ENCODE assay signal across 8 cellular contexts in genomic region chr1:45359882-45360513, GRCh38. TPM values are rescaled to one million over a fixed set of nuclear protein-coding genes. Genes with fewer than 3 reads are reported as not detected.
A peak's percentile ranks its signal among the peaks of the same experiment; 100 is the strongest.
DNase-seq lines count a peak whose midpoint lies in the region; ATAC-seq and TF ChIP-seq lines count a peak whose summit lies in the region.

No MANE protein-coding gene starts in this region.

- no peaks in the 10 kb centered on the region for H3K36me3 ChIP-seq in WERI-Rb-1

- no peaks in the 10 kb centered on the region for H3K9me3 ChIP-seq in WERI-Rb-1 (ENCODE audit: severe bottlenecking)

- no peak overlapping the region for H3K4me3 ChIP-seq in WERI-Rb-1 (ENCODE audit: low read depth, low read length)

- no peaks in the 10 kb centered on the region for H3K9me3 Mint-ChIP-seq in stimulated activated effector memory CD8-positive, alpha-beta T cell treated with anti-CD3 and anti-CD28 coated beads, Interleukin-12 subunit alpha, Interleukin-12 subunit beta, amount 100 ng/mL, for 72 hours

- no peaks in the 10 kb centered on the region for H3K36me3 Mint-ChIP-seq in stimulated activated effector memory CD8-positive, alpha-beta T cell treated with anti-CD3 and anti-CD28 coated beads, Interleukin-12 subunit alpha, Interleukin-12 subunit beta, amount 100 ng/mL, for 72 hours

- TF ChIP-seq CTCF in WERI-Rb-1 (IDR thresholded peaks at IDR 0.05; ENCODE audit: low read depth, low read length), result peak; percentile 27; the same call in 1 of the 2 replicates

- DNase-seq in NCI-H345 (lab: John Stamatoyannopoulos, UW) (peak; percentile 55), NCI-H345 treated with DMSO at 0.1 percent for 48 hours (lab: John Stamatoyannopoulos, UW; ENCODE audit: unreplicated experiment) (no peak), NCI-H1694 (lab: John Stamatoyannopoulos, UW) (peak; percentile 55), WERI-Rb-1 (peak; percentile 44), dermis microvascular lymphatic vessel endothelial cell (ENCODE audit: low read depth in 2 of 2) (peak; percentile 62 to 77), lung microvascular endothelial cell (ENCODE audit: low read depth in 2 of 2) (peak; percentile 80 to 85), GM19240 (ENCODE audit: insufficient read length, low spot score) (no peak)
- no peak for DNase-seq in stimulated activated effector memory CD8-positive, alpha-beta T cell treated with anti-CD3 and anti-CD28 coated beads, Interleukin-12 subunit alpha, Interleukin-12 subunit beta, amount 100 ng/mL, for 72 hours (ENCODE audit: low spot score in 2 of 2)

- peaks cover 5% of the 10 kb centered on the region for H3K4me1 Mint-ChIP-seq in stimulated activated effector memory CD8-positive, alpha-beta T cell treated with anti-CD3 and anti-CD28 coated beads, Interleukin-12 subunit alpha, Interleukin-12 subunit beta, amount 100 ng/mL, for 72 hours

- no peak overlapping the region for H3K27ac ChIP-seq in WERI-Rb-1

- ATAC-seq in stimulated activated effector memory CD8-positive, alpha-beta T cell treated with anti-CD3 and anti-CD28 coated beads, Interleukin-12 subunit alpha, Interleukin-12 subunit beta, amount 100 ng/mL, for 72 hours, result peak; percentile 65

- H3K27me3 ChIP-seq in WERI-Rb-1 (ENCODE audit: insufficient read depth, low read depth, severe bottlenecking), result no peaks in the 10 kb centered on the region

- H3K27ac Mint-ChIP-seq in stimulated activated effector memory CD8-positive, alpha-beta T cell treated with anti-CD3 and anti-CD28 coated beads, Interleukin-12 subunit alpha, Interleukin-12 subunit beta, amount 100 ng/mL, for 72 hours, result no peak overlapping the region

- H3K4me3 Mint-ChIP-seq in stimulated activated effector memory CD8-positive, alpha-beta T cell treated with anti-CD3 and anti-CD28 coated beads, Interleukin-12 subunit alpha, Interleukin-12 subunit beta, amount 100 ng/mL, for 72 hours, result no peak overlapping the region

RNA-seq across cellular contexts. Expression of gene MUTYH, which starts 19.8 kb away (rescaled TPM):
- total RNA-seq in dermis microvascular lymphatic vessel endothelial cell, result 8.2 and 9.9 TPM in 2 replicates
- 5.9 and 7.3 TPM in 2 replicates for total RNA-seq in lung microvascular endothelial cell

RNA-seq across cellular contexts. Expression of gene TOE1, which starts 20.0 kb away (rescaled TPM):
- total RNA-seq in dermis microvascular lymphatic vessel endothelial cell (15.1 and 18.2 TPM in 2 replicates), lung microvascular endothelial cell (12.9 and 13.5 TPM in 2 replicates)

RNA-seq across cellular contexts. Expression of gene HPDL, which starts 33.3 kb away (rescaled TPM):
- total RNA-seq in dermis microvascular lymphatic vessel endothelial cell (1.6 and 1.7 TPM in 2 replicates), lung microvascular endothelial cell (0.60 and 1.3 TPM in 2 replicates)

Comparison
In these comparisons a context has a peak if more than half of its experiments do, and no peak if none do; other contexts are left out.
1. DNase-seq: peak in NCI-H345 (single experiment), NCI-H1694 (single experiment), WERI-Rb-1 (single experiment), dermis microvascular lymphatic vessel endothelial cell (2 of 2) and lung microvascular endothelial cell (2 of 2); none in NCI-H345 treated with DMSO at 0.1 percent for 48 hours (single experiment), stimulated activated effector memory CD8-positive, alpha-beta T cell treated with anti-CD3 and anti-CD28 coated beads, Interleukin-12 subunit alpha, Interleukin-12 subunit beta, amount 100 ng/mL, for 72 hours (0 of 2) and GM19240 (single experiment).